Comparison of ENCODE assay signal across 1 cellular context in the genomic region with DNA sequence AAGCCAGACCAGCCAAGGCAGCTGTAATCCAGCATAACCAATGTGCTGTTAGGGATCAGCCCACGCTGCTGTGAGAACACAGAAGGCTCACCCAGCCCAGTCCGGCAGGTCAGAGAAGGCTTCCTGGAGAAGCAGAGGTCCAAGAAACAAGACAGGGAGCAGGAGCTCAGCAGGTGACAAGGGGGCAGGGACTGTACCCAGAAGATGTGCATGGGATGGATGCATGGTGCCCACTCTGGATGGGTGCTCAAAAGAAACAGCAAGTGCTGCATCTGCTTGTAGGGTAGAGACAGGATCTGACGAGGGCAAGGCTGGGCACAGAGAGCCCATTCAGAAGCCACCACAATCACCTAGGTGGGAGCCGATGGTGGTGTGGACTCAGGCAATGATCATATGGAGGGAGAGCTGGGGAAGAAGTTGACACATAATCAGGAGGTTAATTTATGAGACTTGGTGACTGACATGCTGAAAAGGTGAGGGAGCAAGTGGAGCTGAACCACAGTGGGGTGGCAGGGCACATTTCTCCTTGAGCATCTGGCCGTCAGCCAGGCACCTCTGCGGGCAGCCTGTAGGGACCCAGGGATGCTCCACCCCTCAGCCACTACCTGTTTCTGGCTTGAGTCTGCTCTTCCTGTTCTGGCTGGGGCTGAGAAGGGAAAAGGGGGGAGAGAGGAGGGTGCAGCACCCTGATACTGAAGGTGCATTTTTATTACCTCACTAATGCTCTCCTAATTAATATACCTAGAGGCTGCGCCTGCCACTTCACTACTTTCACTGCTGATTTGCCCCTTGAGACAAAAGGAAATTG.
TF ChIP-seq lines count a peak whose summit lies in the region.

No MANE protein-coding gene starts in this region.

TF ChIP-seq in GM23338, 12 proteins besides CTCF, POLR2A, EP300 and RAD21 (continued from another document):
- TF ChIP-seq, protein P1, sequence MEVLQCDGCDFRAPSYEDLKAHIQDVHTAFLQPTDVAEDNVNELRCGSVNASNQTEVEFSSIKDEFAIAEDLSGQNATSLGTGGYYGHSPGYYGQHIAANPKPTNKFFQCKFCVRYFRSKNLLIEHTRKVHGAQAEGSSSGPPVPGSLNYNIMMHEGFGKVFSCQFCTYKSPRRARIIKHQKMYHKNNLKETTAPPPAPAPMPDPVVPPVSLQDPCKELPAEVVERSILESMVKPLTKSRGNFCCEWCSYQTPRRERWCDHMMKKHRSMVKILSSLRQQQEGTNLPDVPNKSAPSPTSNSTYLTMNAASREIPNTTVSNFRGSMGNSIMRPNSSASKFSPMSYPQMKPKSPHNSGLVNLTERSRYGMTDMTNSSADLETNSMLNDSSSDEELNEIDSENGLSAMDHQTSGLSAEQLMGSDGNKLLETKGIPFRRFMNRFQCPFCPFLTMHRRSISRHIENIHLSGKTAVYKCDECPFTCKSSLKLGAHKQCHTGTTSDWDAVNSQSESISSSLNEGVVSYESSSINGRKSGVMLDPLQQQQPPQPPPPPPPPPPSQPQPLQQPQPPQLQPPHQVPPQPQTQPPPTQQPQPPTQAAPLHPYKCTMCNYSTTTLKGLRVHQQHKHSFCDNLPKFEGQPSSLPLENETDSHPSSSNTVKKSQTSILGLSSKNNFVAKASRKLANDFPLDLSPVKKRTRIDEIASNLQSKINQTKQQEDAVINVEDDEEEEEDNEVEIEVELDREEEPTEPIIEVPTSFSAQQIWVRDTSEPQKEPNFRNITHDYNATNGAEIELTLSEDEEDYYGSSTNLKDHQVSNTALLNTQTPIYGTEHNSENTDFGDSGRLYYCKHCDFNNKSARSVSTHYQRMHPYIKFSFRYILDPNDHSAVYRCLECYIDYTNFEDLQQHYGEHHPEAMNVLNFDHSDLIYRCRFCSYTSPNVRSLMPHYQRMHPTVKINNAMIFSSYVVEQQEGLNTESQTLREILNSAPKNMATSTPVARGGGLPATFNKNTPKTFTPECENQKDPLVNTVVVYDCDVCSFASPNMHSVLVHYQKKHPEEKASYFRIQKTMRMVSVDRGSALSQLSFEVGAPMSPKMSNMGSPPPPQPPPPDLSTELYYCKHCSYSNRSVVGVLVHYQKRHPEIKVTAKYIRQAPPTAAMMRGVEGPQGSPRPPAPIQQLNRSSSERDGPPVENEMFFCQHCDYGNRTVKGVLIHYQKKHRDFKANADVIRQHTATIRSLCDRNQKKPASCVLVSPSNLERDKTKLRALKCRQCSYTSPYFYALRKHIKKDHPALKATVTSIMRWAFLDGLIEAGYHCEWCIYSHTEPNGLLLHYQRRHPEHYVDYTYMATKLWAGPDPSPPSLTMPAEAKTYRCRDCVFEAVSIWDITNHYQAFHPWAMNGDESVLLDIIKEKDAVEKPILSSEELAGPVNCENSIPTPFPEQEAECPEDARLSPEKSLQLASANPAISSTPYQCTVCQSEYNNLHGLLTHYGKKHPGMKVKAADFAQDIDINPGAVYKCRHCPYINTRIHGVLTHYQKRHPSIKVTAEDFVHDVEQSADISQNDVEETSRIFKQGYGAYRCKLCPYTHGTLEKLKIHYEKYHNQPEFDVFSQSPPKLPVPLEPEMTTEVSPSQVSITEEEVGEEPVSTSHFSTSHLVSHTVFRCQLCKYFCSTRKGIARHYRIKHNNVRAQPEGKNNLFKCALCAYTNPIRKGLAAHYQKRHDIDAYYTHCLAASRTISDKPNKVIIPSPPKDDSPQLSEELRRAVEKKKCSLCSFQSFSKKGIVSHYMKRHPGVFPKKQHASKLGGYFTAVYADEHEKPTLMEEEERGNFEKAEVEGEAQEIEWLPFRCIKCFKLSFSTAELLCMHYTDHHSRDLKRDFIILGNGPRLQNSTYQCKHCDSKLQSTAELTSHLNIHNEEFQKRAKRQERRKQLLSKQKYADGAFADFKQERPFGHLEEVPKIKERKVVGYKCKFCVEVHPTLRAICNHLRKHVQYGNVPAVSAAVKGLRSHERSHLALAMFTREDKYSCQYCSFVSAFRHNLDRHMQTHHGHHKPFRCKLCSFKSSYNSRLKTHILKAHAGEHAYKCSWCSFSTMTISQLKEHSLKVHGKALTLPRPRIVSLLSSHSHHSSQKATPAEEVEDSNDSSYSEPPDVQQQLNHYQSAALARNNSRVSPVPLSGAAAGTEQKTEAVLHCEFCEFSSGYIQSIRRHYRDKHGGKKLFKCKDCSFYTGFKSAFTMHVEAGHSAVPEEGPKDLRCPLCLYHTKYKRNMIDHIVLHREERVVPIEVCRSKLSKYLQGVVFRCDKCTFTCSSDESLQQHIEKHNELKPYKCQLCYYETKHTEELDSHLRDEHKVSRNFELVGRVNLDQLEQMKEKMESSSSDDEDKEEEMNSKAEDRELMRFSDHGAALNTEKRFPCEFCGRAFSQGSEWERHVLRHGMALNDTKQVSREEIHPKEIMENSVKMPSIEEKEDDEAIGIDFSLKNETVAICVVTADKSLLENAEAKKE (CRISPR knock-in tag; IDR thresholded peaks at IDR 0.05) = no peak
- TF ChIP-seq POLR2AphosphoS5 (IDR thresholded peaks at IDR 0.05; ENCODE audit: low read depth) (no peak), NANOG (IDR thresholded peaks at IDR 0.05; ENCODE audit: borderline replicate concordance) (no peak), ZNF331 (CRISPR knock-in tag; IDR thresholded peaks at IDR 0.05; ENCODE audit: low read depth) (no peak), EZH2phosphoT487 (IDR thresholded peaks at IDR 0.05; ENCODE audit: unreplicated experiment) (no peak)
- TF ChIP-seq, protein P2, sequence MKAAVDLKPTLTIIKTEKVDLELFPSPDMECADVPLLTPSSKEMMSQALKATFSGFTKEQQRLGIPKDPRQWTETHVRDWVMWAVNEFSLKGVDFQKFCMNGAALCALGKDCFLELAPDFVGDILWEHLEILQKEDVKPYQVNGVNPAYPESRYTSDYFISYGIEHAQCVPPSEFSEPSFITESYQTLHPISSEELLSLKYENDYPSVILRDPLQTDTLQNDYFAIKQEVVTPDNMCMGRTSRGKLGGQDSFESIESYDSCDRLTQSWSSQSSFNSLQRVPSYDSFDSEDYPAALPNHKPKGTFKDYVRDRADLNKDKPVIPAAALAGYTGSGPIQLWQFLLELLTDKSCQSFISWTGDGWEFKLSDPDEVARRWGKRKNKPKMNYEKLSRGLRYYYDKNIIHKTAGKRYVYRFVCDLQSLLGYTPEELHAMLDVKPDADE (IDR thresholded peaks at IDR 0.05) = no peak
